ENCODE assay signal across 1 cellular context in genomic region chr9:136122425-136123383, GRCh38.
TF ChIP-seq lines count a peak whose summit lies in the region.

No MANE protein-coding gene starts in this region.

TF ChIP-seq in GM12878, 131 proteins besides CTCF, POLR2A, EP300 and RAD21 (continued from another document and continues in another):
- TF ChIP-seq LARP7 (IDR thresholded peaks at IDR 0.05) (0 out of 2 replicates have a peak, but pooled peaks have one; percentile 37), ZNF622 (IDR thresholded peaks at IDR 0.05) (no peak), NR2F1 (conservative IDR thresholded peaks at IDR 0.05) (no peak), SKIL (IDR thresholded peaks at IDR 0.05; ENCODE audit: low read depth, poor library complexity, severe bottlenecking) (no peak), CEBPZ (IDR thresholded peaks at IDR 0.05; ENCODE audit: low read depth, low read length) (no peak), USF1 (IDR thresholded peaks at IDR 0.05; ENCODE audit: borderline replicate concordance, extremely low read length, insufficient read depth, low read depth, low read length) (no peak), HSF1 (IDR thresholded peaks at IDR 0.05; ENCODE audit: low read depth, low read length) (0 out of 2 replicates have a peak, but pooled peaks have one; percentile 32), SREBF2 (IDR thresholded peaks at IDR 0.05; ENCODE audit: low read length) (no peak), RBBP5 (conservative IDR thresholded peaks at IDR 0.05) (no peak), BACH1 (IDR thresholded peaks at IDR 0.05; ENCODE audit: borderline replicate concordance) (no peak), SIN3A (IDR thresholded peaks at IDR 0.05; ENCODE audit: low read depth, low read length) (no peak), KLF5 (IDR thresholded peaks at IDR 0.05; ENCODE audit: partially characterized antibody) (no peak), TCF3 (IDR thresholded peaks at IDR 0.05; ENCODE audit: borderline replicate concordance, insufficient read depth, low read depth, low read length) (no peak), ZNF274 (IDR thresholded peaks at IDR 0.05; ENCODE audit: insufficient read depth, insufficient read length) (no peak), IKZF1 (conservative IDR thresholded peaks at IDR 0.05) (0 out of 2 replicates have a peak, but pooled peaks have one; percentile 20), TBL1XR1 (IDR thresholded peaks at IDR 0.05; ENCODE audit: low read depth, low read length) (no peak), GATAD2B (conservative IDR thresholded peaks at IDR 0.05; ENCODE audit: low read depth) (peak; percentile 54; the same call in 1 of the 2 replicates), MLLT1 (IDR thresholded peaks at IDR 0.05) (no peak), JUNB (IDR thresholded peaks at IDR 0.05) (no peak), E2F8 (IDR thresholded peaks at IDR 0.05; ENCODE audit: low read depth, partially characterized antibody) (no peak), CBFB (IDR thresholded peaks at IDR 0.05; ENCODE audit: low read depth) (no peak), ZBTB4 (CRISPR knock-in tag; IDR thresholded peaks at IDR 0.05) (no peak), CHD2 (IDR thresholded peaks at IDR 0.05; ENCODE audit: borderline replicate concordance, low read depth, low read length) (no peak), PAX5 (IDR thresholded peaks at IDR 0.05; ENCODE audit: borderline replicate concordance, low read depth, low read length) (no peak), MXI1 (IDR thresholded peaks at IDR 0.05; ENCODE audit: low read depth, low read length) (no peak), BMI1 (IDR thresholded peaks at IDR 0.05; ENCODE audit: borderline replicate concordance) (no peak), POLR2AphosphoS5 (IDR thresholded peaks at IDR 0.05; ENCODE audit: low read length) (no peak), RELA (IDR thresholded peaks at IDR 0.05; ENCODE audit: borderline replicate concordance, partially characterized antibody) (no peak), KDM1A (IDR thresholded peaks at IDR 0.05; ENCODE audit: borderline replicate concordance) (no peak), KAT2A (conservative IDR thresholded peaks at IDR 0.05; ENCODE audit: control insufficient read depth, low read depth, low read length) (no peak), CUX1 (IDR thresholded peaks at IDR 0.05; ENCODE audit: insufficient replicate concordance, low read depth, low read length) (no peak), IRF3 (IDR thresholded peaks at IDR 0.05) (no peak), ATF3 (IDR thresholded peaks at IDR 0.05; ENCODE audit: borderline replicate concordance, extremely low read depth, low read depth, low read length) (no peak), BHLHE40 (IDR thresholded peaks at IDR 0.05; ENCODE audit: borderline replicate concordance in 1 of 2, low read depth in 2 of 2, low read length in 1 of 2) (0 out of 4 replicates have a peak, but pooled peaks of 1 of the 2 experiments have one; percentile 33), FOXM1 (IDR thresholded peaks at IDR 0.05; ENCODE audit: low read depth, low read length) (no peak)
